ENCODE assay signal across 1 cellular context in the genomic region with DNA sequence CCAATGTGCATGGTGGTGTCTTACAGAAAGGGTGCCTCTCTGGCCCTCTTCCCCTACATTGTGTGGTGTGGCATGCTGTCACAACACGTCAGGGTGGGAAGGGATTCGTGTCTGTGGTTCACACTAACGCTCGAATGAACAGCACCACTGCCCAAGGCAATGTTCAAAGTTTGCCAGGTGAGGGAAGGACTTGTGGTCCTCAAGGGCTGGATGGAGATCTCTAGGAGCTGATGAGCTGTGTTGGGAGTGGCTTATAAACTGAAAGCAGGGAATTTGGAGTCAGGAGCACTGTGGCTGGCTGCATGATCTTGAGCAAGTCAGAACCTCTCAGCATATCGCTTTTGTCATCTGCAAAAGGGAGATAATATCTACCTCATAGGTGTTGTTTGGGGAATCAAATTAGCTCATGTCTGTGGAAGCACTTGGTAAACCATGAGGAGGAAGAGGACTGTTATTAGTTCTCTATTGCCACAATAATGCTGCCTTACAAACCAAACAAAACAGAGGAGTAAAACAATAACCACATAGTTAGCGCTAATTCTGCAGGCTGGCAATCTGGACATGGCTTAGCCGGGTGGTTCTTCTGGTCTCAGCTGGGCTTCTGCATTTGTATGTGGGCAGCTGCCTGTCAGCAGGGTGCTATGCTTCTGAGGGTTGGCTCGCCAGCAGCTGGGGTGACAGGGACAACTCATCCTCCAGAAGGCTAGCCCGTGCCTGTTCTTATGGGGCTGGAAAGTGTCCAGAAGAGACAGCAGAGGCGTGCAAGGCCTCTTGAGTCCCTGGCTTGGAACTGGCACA.
TF ChIP-seq lines count a peak whose summit lies in the region.

No MANE protein-coding gene starts in this region.

TF ChIP-seq in HCT116, 20 proteins besides CTCF, POLR2A, EP300 and RAD21 (continued from another document):
- TF ChIP-seq, protein P1, sequence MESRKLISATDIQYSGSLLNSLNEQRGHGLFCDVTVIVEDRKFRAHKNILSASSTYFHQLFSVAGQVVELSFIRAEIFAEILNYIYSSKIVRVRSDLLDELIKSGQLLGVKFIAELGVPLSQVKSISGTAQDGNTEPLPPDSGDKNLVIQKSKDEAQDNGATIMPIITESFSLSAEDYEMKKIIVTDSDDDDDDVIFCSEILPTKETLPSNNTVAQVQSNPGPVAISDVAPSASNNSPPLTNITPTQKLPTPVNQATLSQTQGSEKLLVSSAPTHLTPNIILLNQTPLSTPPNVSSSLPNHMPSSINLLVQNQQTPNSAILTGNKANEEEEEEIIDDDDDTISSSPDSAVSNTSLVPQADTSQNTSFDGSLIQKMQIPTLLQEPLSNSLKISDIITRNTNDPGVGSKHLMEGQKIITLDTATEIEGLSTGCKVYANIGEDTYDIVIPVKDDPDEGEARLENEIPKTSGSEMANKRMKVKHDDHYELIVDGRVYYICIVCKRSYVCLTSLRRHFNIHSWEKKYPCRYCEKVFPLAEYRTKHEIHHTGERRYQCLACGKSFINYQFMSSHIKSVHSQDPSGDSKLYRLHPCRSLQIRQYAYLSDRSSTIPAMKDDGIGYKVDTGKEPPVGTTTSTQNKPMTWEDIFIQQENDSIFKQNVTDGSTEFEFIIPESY (IDR thresholded peaks at IDR 0.05; ENCODE audit: extremely low read depth, insufficient replicate concordance, low read length), result no peak
- TF ChIP-seq, protein P2, sequence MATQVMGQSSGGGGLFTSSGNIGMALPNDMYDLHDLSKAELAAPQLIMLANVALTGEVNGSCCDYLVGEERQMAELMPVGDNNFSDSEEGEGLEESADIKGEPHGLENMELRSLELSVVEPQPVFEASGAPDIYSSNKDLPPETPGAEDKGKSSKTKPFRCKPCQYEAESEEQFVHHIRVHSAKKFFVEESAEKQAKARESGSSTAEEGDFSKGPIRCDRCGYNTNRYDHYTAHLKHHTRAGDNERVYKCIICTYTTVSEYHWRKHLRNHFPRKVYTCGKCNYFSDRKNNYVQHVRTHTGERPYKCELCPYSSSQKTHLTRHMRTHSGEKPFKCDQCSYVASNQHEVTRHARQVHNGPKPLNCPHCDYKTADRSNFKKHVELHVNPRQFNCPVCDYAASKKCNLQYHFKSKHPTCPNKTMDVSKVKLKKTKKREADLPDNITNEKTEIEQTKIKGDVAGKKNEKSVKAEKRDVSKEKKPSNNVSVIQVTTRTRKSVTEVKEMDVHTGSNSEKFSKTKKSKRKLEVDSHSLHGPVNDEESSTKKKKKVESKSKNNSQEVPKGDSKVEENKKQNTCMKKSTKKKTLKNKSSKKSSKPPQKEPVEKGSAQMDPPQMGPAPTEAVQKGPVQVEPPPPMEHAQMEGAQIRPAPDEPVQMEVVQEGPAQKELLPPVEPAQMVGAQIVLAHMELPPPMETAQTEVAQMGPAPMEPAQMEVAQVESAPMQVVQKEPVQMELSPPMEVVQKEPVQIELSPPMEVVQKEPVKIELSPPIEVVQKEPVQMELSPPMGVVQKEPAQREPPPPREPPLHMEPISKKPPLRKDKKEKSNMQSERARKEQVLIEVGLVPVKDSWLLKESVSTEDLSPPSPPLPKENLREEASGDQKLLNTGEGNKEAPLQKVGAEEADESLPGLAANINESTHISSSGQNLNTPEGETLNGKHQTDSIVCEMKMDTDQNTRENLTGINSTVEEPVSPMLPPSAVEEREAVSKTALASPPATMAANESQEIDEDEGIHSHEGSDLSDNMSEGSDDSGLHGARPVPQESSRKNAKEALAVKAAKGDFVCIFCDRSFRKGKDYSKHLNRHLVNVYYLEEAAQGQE (IDR thresholded peaks at IDR 0.05; ENCODE audit: low read depth), result no peak
- TF ChIP-seq TCF7L2 (IDR thresholded peaks at IDR 0.05; ENCODE audit: borderline replicate concordance, extremely low read depth, insufficient read depth, insufficient read length) (no peak), SIN3A (IDR thresholded peaks at IDR 0.05; ENCODE audit: low read depth) (no peak), YY1 (IDR thresholded peaks at IDR 0.05; ENCODE audit: extremely low read depth, insufficient replicate concordance, low read depth, low read length) (no peak), EZH2 (IDR thresholded peaks at IDR 0.05) (no peak), ZFX (IDR thresholded peaks at IDR 0.05) (no peak), CEBPB (IDR thresholded peaks at IDR 0.05; ENCODE audit: low read depth) (no peak), ELF1 (IDR thresholded peaks at IDR 0.05; ENCODE audit: borderline replicate concordance, low read depth) (no peak), POLR2AphosphoS5 (IDR thresholded peaks at IDR 0.05; ENCODE audit: low read depth, low read length) (no peak), SRF (IDR thresholded peaks at IDR 0.05; ENCODE audit: low read depth) (no peak)
- TF ChIP-seq, protein P3, sequence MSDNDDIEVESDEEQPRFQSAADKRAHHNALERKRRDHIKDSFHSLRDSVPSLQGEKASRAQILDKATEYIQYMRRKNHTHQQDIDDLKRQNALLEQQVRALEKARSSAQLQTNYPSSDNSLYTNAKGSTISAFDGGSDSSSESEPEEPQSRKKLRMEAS (IDR thresholded peaks at IDR 0.05), result no peak
TF ChIP-seq in HCT116: peak in this region for 0.
